Comparison of ENCODE assay signal across 40 cellular contexts in genomic region chr17:36696805-36697204, GRCh38.
"Had no signal": no experiment of that assay in that cellular context is flagged by ENCODE, and none has a peak within 500 bp of the region (broad histone marks: within the 10 kb centered on the region; RNA-seq: fewer than 3 reads in every experiment).

No MANE protein-coding gene starts in this region.

- ATAC-seq: activated naive CD4-positive, alpha-beta T cell treated with anti-CD3 and anti-CD28 coated beads, Interleukin-2, amount 50 U/mL, for 72 hours; activated naive CD8-positive, alpha-beta T cell treated with anti-CD3 and anti-CD28 coated beads, Interleukin-2, amount 50 U/mL, for 24 hours; activated T-cell treated with anti-CD3 and anti-CD28 coated beads, Interleukin-2, amount 50 U/mL, for 4 hours; activated T-cell treated with anti-CD3 and anti-CD28 coated beads, Interleukin-2, amount 50 U/mL, for 72 hours; activated T-helper 17 cell treated with anti-CD3 and anti-CD28 coated beads, Interleukin-2, amount 50 U/mL, for 72 hours; body of pancreas had no signal

- H3K36me3 ChIP-seq: adrenal gland, ascending aorta, brain microvascular endothelial cell, breast epithelium, cardiac muscle cell had no signal

- H3K9me3 Mint-ChIP-seq: activated naive CD4-positive, alpha-beta T cell treated with anti-CD3 and anti-CD28 coated beads for 36 hours; activated naive CD4-positive, alpha-beta T cell treated with anti-CD3 and anti-CD28 coated beads, Interleukin-2, amount 10 ng/mL, durations not matched to agents 7 days and 5 days; activated naive CD4-positive, alpha-beta T cell treated with anti-CD3 and anti-CD28 coated beads, Interleukin-2, amount 50 U/mL, for 24 hours; activated naive CD4-positive, alpha-beta T cell treated with anti-CD3 and anti-CD28 coated beads, Interleukin-2, amount 50 U/mL, for 72 hours; activated naive CD8-positive, alpha-beta T cell treated with anti-CD3 and anti-CD28 coated beads for 36 hours; activated naive CD8-positive, alpha-beta T cell treated with anti-CD3 and anti-CD28 coated beads, Interleukin-2, amount 10 ng/mL, durations not matched to agents 7 days and 5 days; activated naive CD8-positive, alpha-beta T cell treated with anti-CD3 and anti-CD28 coated beads, Interleukin-2, amount 50 U/mL, for 24 hours; activated T-cell treated with anti-CD3 and anti-CD28 coated beads, Interleukin-2, amount 50 U/mL, for 24 hours; activated T-cell treated with anti-CD3 and anti-CD28 coated beads, Interleukin-2, amount 50 U/mL, for 4 hours; activated T-cell treated with anti-CD3 and anti-CD28 coated beads, Interleukin-2, amount 50 U/mL, for 72 hours; activated T-helper 1 cell treated with anti-CD3 and anti-CD28 coated beads, Interleukin-12 subunit alpha, Interleukin-12 subunit beta, Interleukin-2, Interleukin-4 antibody, amounts not matched to agents 30 ng/mL and 10 ng/mL and 1 ng/mL, durations not matched to agents 14 hours and 24 hours and 36 hours; activated T-helper 17 cell treated with anti-CD3 and anti-CD28 coated beads, Interleukin-2, amount 50 U/mL, for 72 hours; activated T-helper 2 cell treated with anti-CD3 and anti-CD28 coated beads, Interferon-gamma antibody, Interleukin-2, Interleukin-4, amounts not matched to agents 10 μg/mL and 5 μg/mL and 100 μg/mL, durations not matched to agents 14 hours and 24 hours and 36 hours; brain; central memory CD8-positive, alpha-beta T cell had no signal

- H3K4me3 ChIP-seq: adrenal gland, ascending aorta, body of pancreas, breast epithelium, cardiac muscle cell had no signal

- H3K36me3 Mint-ChIP-seq: activated naive CD4-positive, alpha-beta T cell treated with anti-CD3 and anti-CD28 coated beads, Interleukin-2, amount 10 ng/mL, durations not matched to agents 7 days and 5 days; activated naive CD4-positive, alpha-beta T cell treated with anti-CD3 and anti-CD28 coated beads, Interleukin-2, amount 50 U/mL, for 24 hours; activated naive CD4-positive, alpha-beta T cell treated with anti-CD3 and anti-CD28 coated beads, Interleukin-2, amount 50 U/mL, for 72 hours; activated naive CD8-positive, alpha-beta T cell treated with anti-CD3 and anti-CD28 coated beads for 36 hours; activated naive CD8-positive, alpha-beta T cell treated with anti-CD3 and anti-CD28 coated beads, Interleukin-2, amount 10 ng/mL, durations not matched to agents 7 days and 5 days; brain had no signal

- H3K4me1 ChIP-seq: adrenal gland, ascending aorta, body of pancreas, breast epithelium had no signal

- H3K27ac ChIP-seq: adrenal gland, ascending aorta, body of pancreas, brain microvascular endothelial cell, breast epithelium, cardiac muscle cell had no signal

- H3K4me1 Mint-ChIP-seq: activated naive CD4-positive, alpha-beta T cell treated with anti-CD3 and anti-CD28 coated beads, Interleukin-2, amount 10 ng/mL, durations not matched to agents 7 days and 5 days; activated naive CD4-positive, alpha-beta T cell treated with anti-CD3 and anti-CD28 coated beads, Interleukin-2, amount 50 U/mL, for 24 hours; activated naive CD8-positive, alpha-beta T cell treated with anti-CD3 and anti-CD28 coated beads for 36 hours; activated naive CD8-positive, alpha-beta T cell treated with anti-CD3 and anti-CD28 coated beads, Interleukin-2, amount 50 U/mL, for 24 hours; activated T-helper 17 cell treated with anti-CD3 and anti-CD28 coated beads, Interleukin-2, amount 50 U/mL, for 72 hours; central memory CD8-positive, alpha-beta T cell had no signal

- H3K27ac Mint-ChIP-seq: activated naive CD4-positive, alpha-beta T cell treated with anti-CD3 and anti-CD28 coated beads for 36 hours; activated naive CD4-positive, alpha-beta T cell treated with anti-CD3 and anti-CD28 coated beads, Interleukin-2, amount 10 ng/mL, durations not matched to agents 7 days and 5 days; activated naive CD4-positive, alpha-beta T cell treated with anti-CD3 and anti-CD28 coated beads, Interleukin-2, amount 50 U/mL, for 24 hours; activated naive CD4-positive, alpha-beta T cell treated with anti-CD3 and anti-CD28 coated beads, Interleukin-2, amount 50 U/mL, for 72 hours; activated naive CD8-positive, alpha-beta T cell; activated naive CD8-positive, alpha-beta T cell treated with anti-CD3 and anti-CD28 coated beads for 36 hours; activated naive CD8-positive, alpha-beta T cell treated with anti-CD3 and anti-CD28 coated beads, Interleukin-2, amount 10 ng/mL, durations not matched to agents 7 days and 5 days; activated naive CD8-positive, alpha-beta T cell treated with anti-CD3 and anti-CD28 coated beads, Interleukin-2, amount 50 U/mL, for 24 hours; activated T-cell treated with anti-CD3 and anti-CD28 coated beads, Interleukin-2, amount 50 U/mL, for 24 hours; activated T-cell treated with anti-CD3 and anti-CD28 coated beads, Interleukin-2, amount 50 U/mL, for 72 hours; activated T-helper 1 cell treated with anti-CD3 and anti-CD28 coated beads, Interleukin-12 subunit alpha, Interleukin-12 subunit beta, Interleukin-2, Interleukin-4 antibody, amounts not matched to agents 30 ng/mL and 10 ng/mL and 1 ng/mL, durations not matched to agents 14 hours and 24 hours and 36 hours; activated T-helper 17 cell treated with anti-CD3 and anti-CD28 coated beads, Interleukin-2, amount 50 U/mL, for 72 hours; activated T-helper 2 cell treated with anti-CD3 and anti-CD28 coated beads, Interferon-gamma antibody, Interleukin-2, Interleukin-4, amounts not matched to agents 10 μg/mL and 5 μg/mL and 100 μg/mL, durations not matched to agents 14 hours and 24 hours and 36 hours; brain had no signal

- H3K9me3 ChIP-seq: adrenal gland, ascending aorta, body of pancreas, breast epithelium had no signal

- H3K4me3 Mint-ChIP-seq: activated naive CD4-positive, alpha-beta T cell treated with anti-CD3 and anti-CD28 coated beads for 36 hours; activated naive CD4-positive, alpha-beta T cell treated with anti-CD3 and anti-CD28 coated beads, Interleukin-2, amount 10 ng/mL, durations not matched to agents 7 days and 5 days; activated naive CD4-positive, alpha-beta T cell treated with anti-CD3 and anti-CD28 coated beads, Interleukin-2, amount 50 U/mL, for 24 hours; activated naive CD8-positive, alpha-beta T cell; activated naive CD8-positive, alpha-beta T cell treated with anti-CD3 and anti-CD28 coated beads for 36 hours; activated naive CD8-positive, alpha-beta T cell treated with anti-CD3 and anti-CD28 coated beads, Interleukin-2, amount 10 ng/mL, durations not matched to agents 7 days and 5 days; activated naive CD8-positive, alpha-beta T cell treated with anti-CD3 and anti-CD28 coated beads, Interleukin-2, amount 50 U/mL, for 24 hours; activated T-cell treated with anti-CD3 and anti-CD28 coated beads, Interleukin-2, amount 50 U/mL, for 24 hours; activated T-cell treated with anti-CD3 and anti-CD28 coated beads, Interleukin-2, amount 50 U/mL, for 4 hours; activated T-cell treated with anti-CD3 and anti-CD28 coated beads, Interleukin-2, amount 50 U/mL, for 72 hours; activated T-helper 1 cell treated with anti-CD3 and anti-CD28 coated beads, Interleukin-12 subunit alpha, Interleukin-12 subunit beta, Interleukin-2, Interleukin-4 antibody, amounts not matched to agents 30 ng/mL and 10 ng/mL and 1 ng/mL, durations not matched to agents 14 hours and 24 hours and 36 hours; activated T-helper 17 cell treated with anti-CD3 and anti-CD28 coated beads, Interleukin-2, amount 50 U/mL, for 72 hours; brain; central memory CD8-positive, alpha-beta T cell had no signal

- DNase-seq: activated effector memory CD4-positive, alpha-beta T cell treated with anti-CD3 and anti-CD28 coated beads, Interleukin-2, amount 50 U/mL, for 16 hours; activated effector memory CD4-positive, alpha-beta T cell treated with Interleukin-2 at 50 U/mL for 16 hours; activated gamma-delta T cell; activated gamma-delta T cell treated with Interleukin-2 at 50 U/mL for 16 hours; activated naive CD4-positive, alpha-beta T cell; activated naive CD4-positive, alpha-beta T cell treated with anti-CD3 and anti-CD28 coated beads for 36 hours; activated naive CD4-positive, alpha-beta T cell treated with anti-CD3 and anti-CD28 coated beads, Interleukin-2, amount 10 ng/mL, durations not matched to agents 7 days and 5 days; activated naive CD4-positive, alpha-beta T cell treated with anti-CD3 and anti-CD28 coated beads, Interleukin-2, amount 50 U/mL, for 16 hours; activated naive CD4-positive, alpha-beta T cell treated with Interleukin-2 at 50 U/mL for 16 hours; activated naive CD8-positive, alpha-beta T cell treated with anti-CD3 and anti-CD28 coated beads for 36 hours; activated naive CD8-positive, alpha-beta T cell treated with anti-CD3 and anti-CD28 coated beads, Interleukin-2, amount 10 ng/mL, durations not matched to agents 7 days and 5 days; activated naive CD8-positive, alpha-beta T cell treated with anti-CD3 and anti-CD28 coated beads, Interleukin-2, amount 50 U/mL, for 24 hours; activated T-cell treated with anti-CD3 and anti-CD28 coated beads, Interleukin-2, amount 50 U/mL, for 1 hour; activated T-cell treated with anti-CD3 and anti-CD28 coated beads, Interleukin-2, amount 50 U/mL, for 24 hours; activated T-cell treated with anti-CD3 and anti-CD28 coated beads, Interleukin-2, amount 50 U/mL, for 4 hours; activated T-cell treated with anti-CD3 and anti-CD28 coated beads, Interleukin-2, amount 50 U/mL, for 48 hours; activated T-cell treated with anti-CD3 and anti-CD28 coated beads, Interleukin-2, amount 50 U/mL, for 72 hours; adrenal gland; amniotic stem cell; amygdala; anterior cingulate cortex; aorta; body of pancreas; brain microvascular endothelial cell; caudate nucleus; central memory CD4-positive, alpha-beta T cell; cerebellar nuclear complex had no signal

- FAIRE-seq: astrocyte, bronchial epithelial cell had no signal

- H3K27me3 ChIP-seq: adrenal gland, ascending aorta, body of pancreas had no signal
